Comparison of ENCODE assay signal across 11 cellular contexts in genomic region chr18:23281626-23282436, GRCh38.
A peak's percentile ranks its signal among the peaks of the same experiment; 100 is the strongest.
DNase-seq lines count a peak whose midpoint lies in the region; ATAC-seq and TF ChIP-seq lines count a peak whose summit lies in the region.
"Had no signal": no experiment of that assay in that cellular context is flagged by ENCODE, and none has a peak within 500 bp of the region (broad histone marks: within the 10 kb centered on the region; RNA-seq: fewer than 3 reads in every experiment).

No MANE protein-coding gene starts in this region.

- H3K9ac ChIP-seq in iPS-20b (ENCODE audit: low read depth, low read length) = peak overlapping the region; percentile 22; the same call in 1 of the 2 replicates
- H3K9ac ChIP-seq: KMS-11 had no signal

- DNase-seq in AG09319 (ENCODE audit: extremely low read depth, low read depth) (peak; percentile 36), HPDE6-E6E7 (ENCODE audit: extremely low spot score) (peak; percentile 80), amniotic stem cell (lab: John Stamatoyannopoulos, UW) (peak; percentile 86), RKO (ENCODE audit: low spot score) (no peak), occipital lobe (lab: John Stamatoyannopoulos, UW) (no peak), NCI-H2029 treated with DMSO at 0.1 percent for 48 hours (lab: John Stamatoyannopoulos, UW) (no peak)
- DNase-seq: ovary had no signal

- TF ChIP-seq CTCF in AG09319 (IDR thresholded peaks at IDR 0.05; ENCODE audit: low read depth, low read length) = no peak

- H3K4me3 ChIP-seq in iPS-20b (ENCODE audit: low read length) = no peak overlapping the region
- H3K4me3 ChIP-seq: cardiac muscle cell, ovary had no signal

- H3K27me3 ChIP-seq in iPS-20b (ENCODE audit: insufficient read depth, low read length) = no peaks in the 10 kb centered on the region
- H3K27me3 ChIP-seq: cardiac muscle cell, ovary had no signal

- no peak for ATAC-seq in HG02970 (IDR thresholded peaks at IDR 0.05; ENCODE audit: low FRiP score, unreplicated experiment)

- H3K36me3 ChIP-seq in iPS-20b (ENCODE audit: insufficient read depth, low read depth, low read length) = no peaks in the 10 kb centered on the region
- H3K36me3 ChIP-seq: cardiac muscle cell, ovary had no signal

- H3K9me3 ChIP-seq in iPS-20b (ENCODE audit: insufficient read depth, low read depth, low read length) = peaks cover 9% of the 10 kb centered on the region
- H3K9me3 ChIP-seq: ovary had no signal

- peaks cover 25% of the 10 kb centered on the region for H3K4me1 ChIP-seq in iPS-20b (ENCODE audit: insufficient read depth, low read length)

- peak overlapping the region; percentile 72 for H3K27ac ChIP-seq in iPS-20b (ENCODE audit: low read length)
- H3K27ac ChIP-seq: cardiac muscle cell, KMS-11, ovary had no signal

Comparison
In these comparisons a context has a peak if more than half of its experiments do, and no peak if none do; other contexts are left out.
1. DNase-seq: peak in AG09319 (single experiment), HPDE6-E6E7 (single experiment) and amniotic stem cell (single experiment); none in RKO (single experiment), occipital lobe (single experiment) and NCI-H2029 treated with DMSO at 0.1 percent for 48 hours (single experiment).